20 cellular contexts compared by ENCODE assay signal in the genomic region with DNA sequence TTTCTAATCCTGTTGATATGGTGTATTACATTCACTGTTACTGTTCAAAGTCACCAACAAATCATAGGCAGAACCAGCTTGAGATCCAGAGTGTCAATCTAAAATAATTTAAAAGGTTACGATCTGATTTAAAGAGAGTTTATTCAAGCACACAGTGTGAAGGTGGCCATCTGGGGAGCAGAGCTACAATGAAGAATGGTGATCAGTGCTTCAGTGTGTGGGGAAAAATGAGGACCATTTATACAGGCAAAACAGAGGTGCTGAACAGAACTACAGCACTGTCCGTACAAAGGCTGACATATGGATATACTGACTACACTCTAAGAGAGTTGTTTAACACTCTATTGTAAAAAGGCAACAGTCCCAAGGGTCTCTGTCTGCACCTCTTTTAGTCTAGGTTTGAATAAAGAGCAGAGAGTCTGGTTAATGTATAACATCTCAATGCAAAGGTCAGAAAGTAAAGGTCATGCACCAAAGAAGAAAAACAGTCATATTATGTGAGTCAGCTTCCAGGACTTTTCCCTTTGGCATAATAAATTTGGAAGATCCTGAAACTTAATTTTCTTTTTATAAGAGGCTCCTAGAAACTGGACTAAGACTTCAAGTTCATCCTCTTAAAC. TPM values are rescaled to one million over a fixed set of nuclear protein-coding genes. Genes with fewer than 3 reads are reported as not detected.
DNase-seq lines count a peak whose midpoint lies in the region; ATAC-seq and TF ChIP-seq lines count a peak whose summit lies in the region.
"Had no signal": no experiment of that assay in that cellular context is flagged by ENCODE, and none has a peak within 500 bp of the region (broad histone marks: within the 10 kb centered on the region; RNA-seq: fewer than 3 reads in every experiment).

No MANE protein-coding gene starts in this region.

- H3K9me3 ChIP-seq in mucosa of descending colon: no peaks in the 10 kb centered on the region
- H3K9me3 ChIP-seq: adrenal gland, gastrocnemius medialis, left lung, vagina had no signal

- peak; percentile 62 for ATAC-seq in mucosa of descending colon
- ATAC-seq: gastrocnemius medialis, left lung, T-cell had no signal

- H3K4me1 ChIP-seq in mucosa of descending colon (ENCODE audit: low read depth): peaks cover 17% of the 10 kb centered on the region
- H3K4me1 ChIP-seq: adrenal gland had no signal

- no peak for TF ChIP-seq CTCF in epithelial cell of proximal tubule (conservative IDR thresholded peaks at IDR 0.05; ENCODE audit: low read depth, low read length)
- no peak for TF ChIP-seq CTCF in mucosa of descending colon (IDR thresholded peaks at IDR 0.05)

- no peaks in the 10 kb centered on the region for H3K36me3 ChIP-seq in mucosa of descending colon (ENCODE audit: low read depth)
- H3K36me3 ChIP-seq: adrenal gland, gastrocnemius medialis, left lung, vagina had no signal

- intact Hi-C loops in mucosa of descending colon (cut with DNase I, micrococcal nuclease): no loop called here

- H3K4me3 ChIP-seq in epithelial cell of proximal tubule (ENCODE audit: low read depth, low read length) (no peak overlapping the region), mucosa of descending colon (no peak overlapping the region)
- H3K4me3 ChIP-seq: adrenal gland, gastrocnemius medialis, left lung, skin epidermis, vagina had no signal

- in situ Hi-C loops in ACHN (cut with HindIII; ENCODE audit: low pct_ligation_motif_present, low pct_unique_long_range_greater_than_20kb, low sequenced_read_pairs): no loop called here

- DNase-seq in ACHN (peak; percentile 38), HT-29 (ENCODE audit: low spot score) (peak; percentile 29), epithelial cell of proximal tubule (ENCODE audit: low read depth) (peak; percentile 41), mucosa of descending colon (no peak), GF-D8 (lab: John Stamatoyannopoulos, UW) (no peak), cerebellum (ENCODE audit: low spot score) (no peak), activated gamma-delta T cell (lab: John Stamatoyannopoulos, UW) (no peak), NCI-H2081 treated with DMSO at 0.1 percent for 48 hours (lab: John Stamatoyannopoulos, UW) (no peak)
- DNase-seq: activated CD4-positive, alpha-beta T cell treated with anti-CD3 and anti-CD28 coated beads, Interleukin-2, amount 10 ng/mL, durations not matched to agents 7 days and 5 days; activated CD8-positive, alpha-beta memory T cell treated with anti-CD3 and anti-CD28 coated beads, Interleukin-2, amount 50 U/mL, for 4 hours; adrenal gland; gastrocnemius medialis; Kasumi-1; left lung; NCI-H1092; stimulated activated CD4-positive, alpha-beta T cell treated with anti-CD3 and anti-CD28 coated beads, Interleukin-4, amount 100 ng/mL, for 4 hours; substantia nigra; T-cell had no signal

RNA-seq across cellular contexts. Expression of a gene that starts 29.7 kb away (rescaled TPM):
- 7.3 and 8.7 TPM in 2 replicates for total RNA-seq in HT-29 (2014; rRNA removed; shearing (Covaris generic))
- 6.0 and 9.4 TPM in 2 replicates for total RNA-seq in epithelial cell of proximal tubule
- 10 to 100 TPM; 31.1 to 36.6 (median 33.4) TPM for total RNA-seq in mucosa of descending colon
- 10.2 TPM for total RNA-seq in cerebellum

Comparison
In these comparisons a context has a peak if more than half of its experiments do, and no peak if none do; other contexts are left out.
1. DNase-seq: peak in ACHN (single experiment), HT-29 (single experiment) and epithelial cell of proximal tubule (single experiment); none in mucosa of descending colon (0 of 3), GF-D8 (single experiment), cerebellum (single experiment), activated gamma-delta T cell (single experiment) and NCI-H2081 treated with DMSO at 0.1 percent for 48 hours (single experiment).